In the genomic region with DNA sequence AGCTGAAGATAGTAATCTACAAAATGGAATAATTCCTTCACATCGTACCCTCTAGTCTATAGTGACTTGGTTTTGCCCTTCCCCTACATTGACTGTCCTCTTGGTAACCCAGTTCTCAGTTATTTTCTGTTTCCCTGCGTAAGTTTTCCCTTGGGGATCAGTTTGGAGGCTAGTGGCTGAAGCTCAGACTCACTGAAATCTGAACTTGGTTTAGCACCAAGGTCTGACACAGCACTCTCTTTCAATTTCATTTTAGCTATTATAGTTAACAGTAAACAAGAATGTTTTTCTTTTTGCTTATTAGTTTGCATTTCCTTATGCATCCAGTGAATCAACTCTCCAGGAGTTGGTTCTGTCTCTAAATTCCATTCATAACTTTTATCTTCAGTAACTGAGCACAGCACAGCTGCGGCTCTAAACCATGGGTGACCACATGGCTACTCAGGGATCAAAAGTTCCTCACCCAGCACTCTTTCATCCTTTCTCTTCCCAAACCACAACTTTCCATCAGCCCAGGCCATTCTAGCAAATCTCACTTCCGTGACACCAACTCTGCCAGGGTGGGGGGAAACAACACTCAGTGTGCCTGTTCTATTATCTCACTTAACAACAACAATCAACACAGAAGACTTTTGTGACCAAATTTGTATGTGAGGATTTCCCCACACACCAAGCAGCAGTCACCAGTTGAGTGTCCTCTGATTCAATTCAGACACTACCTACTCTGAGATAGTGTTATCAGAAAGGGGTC, we compare ENCODE assay signal across 13 cellular contexts. TPM values are rescaled to one million over a fixed set of nuclear protein-coding genes. Genes with fewer than 3 reads are reported as not detected.
DNase-seq lines count a peak whose midpoint lies in the region; ATAC-seq and TF ChIP-seq lines count a peak whose summit lies in the region.
"Had no signal": no experiment of that assay in that cellular context is flagged by ENCODE, and none has a peak within 500 bp of the region (broad histone marks: within the 10 kb centered on the region; RNA-seq: fewer than 3 reads in every experiment).

No MANE protein-coding gene starts in this region.

- H3K4me1 ChIP-seq in body of pancreas (no peaks in the 10 kb centered on the region), osteoblast (ENCODE audit: insufficient read depth, low read length) (peaks cover 12% of the 10 kb centered on the region), thyroid gland (no peaks in the 10 kb centered on the region), aorta (ENCODE audit: control insufficient read depth in 1 of 2, insufficient read depth in 2 of 2, low read length in 2 of 2) (no peaks in the 10 kb centered on the region)
- H3K4me1 ChIP-seq: esophagus muscularis mucosa, prostate gland, upper lobe of right lung had no signal

- no peaks in the 10 kb centered on the region for H3K36me3 ChIP-seq in body of pancreas (replicated peaks in 1 of 2; ENCODE audit: insufficient read depth in 1 of 2, low read depth in 2 of 2)
- H3K36me3 ChIP-seq in osteoblast (ENCODE audit: insufficient read depth, low read length) = no peaks in the 10 kb centered on the region
- H3K36me3 ChIP-seq in thyroid gland = no peaks in the 10 kb centered on the region
- H3K36me3 ChIP-seq in aorta (ENCODE audit: control insufficient read depth in 1 of 2, insufficient read depth in 2 of 2, low read length in 1 of 2) = no peaks in the 10 kb centered on the region
- H3K36me3 ChIP-seq: esophagus muscularis mucosa, prostate gland, upper lobe of right lung had no signal

- H3K4me3 ChIP-seq in body of pancreas (no peak overlapping the region), osteoblast (ENCODE audit: insufficient read depth, low read length) (peak overlapping the region; percentile 41), thyroid gland (replicated peaks in 1 of 3) (no peak overlapping the region), aorta (ENCODE audit: low read length in 2 of 2) (no peak overlapping the region)
- H3K4me3 ChIP-seq: esophagus muscularis mucosa, prostate gland, upper lobe of right lung had no signal

- peak; percentile 24 for DNase-seq in NCI-H2107 treated with DMSO at 0.1 percent for 48 hours (lab: John Stamatoyannopoulos, UW; ENCODE audit: unreplicated experiment)
- DNase-seq in NCI-H2107 (lab: John Stamatoyannopoulos, UW) = no peak
- DNase-seq in body of pancreas = no peak
- no peak for DNase-seq in osteoblast (ENCODE audit: insufficient read length, low spot score, missing footprints)
- DNase-seq in thyroid gland = no peak
- no peak for DNase-seq in aorta
- no peak for DNase-seq in cerebellar cortex (ENCODE audit: low spot score)
- DNase-seq: activated CD8-positive, alpha-beta memory T cell treated with anti-CD3 and anti-CD28 coated beads, Interleukin-2, amount 50 U/mL, for 4 hours; upper lobe of right lung had no signal

- peaks cover 0 to 4% (median 0%) of the 10 kb centered on the region in 3 donors for H3K9me3 ChIP-seq in body of pancreas
- H3K9me3 ChIP-seq in osteoblast (ENCODE audit: low read depth, low read length) = no peaks in the 10 kb centered on the region
- no peaks in the 10 kb centered on the region for H3K9me3 ChIP-seq in thyroid gland
- no peaks in the 10 kb centered on the region for H3K9me3 ChIP-seq in aorta (ENCODE audit: control insufficient read depth, low read length)
- H3K9me3 ChIP-seq: esophagus muscularis mucosa, prostate gland, upper lobe of right lung had no signal

- H3K27me3 ChIP-seq in body of pancreas (no peaks in the 10 kb centered on the region), osteoblast (ENCODE audit: insufficient read depth, low read length) (peaks cover 2% of the 10 kb centered on the region), thyroid gland (no peaks in the 10 kb centered on the region), aorta (ENCODE audit: control insufficient read depth in 1 of 2, insufficient read depth in 2 of 2, low read length in 1 of 2) (no peaks in the 10 kb centered on the region)
- H3K27me3 ChIP-seq: upper lobe of right lung had no signal

- no peak for TF ChIP-seq CTCF in body of pancreas (IDR thresholded peaks at IDR 0.05)
- TF ChIP-seq CTCF in osteoblast (IDR thresholded peaks at IDR 0.05; ENCODE audit: extremely low read depth, low read depth, low read length) = no peak
- no peak for TF ChIP-seq CTCF in thyroid gland (IDR thresholded peaks at IDR 0.05)

- H3K27ac ChIP-seq in body of pancreas (no peak overlapping the region), osteoblast (ENCODE audit: low read depth, low read length) (peak overlapping the region; percentile 6), thyroid gland (no peak overlapping the region), aorta (ENCODE audit: low read depth in 1 of 2, low read length in 2 of 2) (no peak overlapping the region)
- H3K27ac ChIP-seq: 22Rv1, esophagus muscularis mucosa, prostate gland, upper lobe of right lung had no signal

- H2AFZ ChIP-seq in osteoblast (ENCODE audit: low read length) = peak overlapping the region; percentile 52

- H4K20me1 ChIP-seq in osteoblast (ENCODE audit: insufficient read depth, low read length) = no peaks in the 10 kb centered on the region

- ATAC-seq in HG02642 (IDR thresholded peaks at IDR 0.05; ENCODE audit: poor library complexity, unreplicated experiment) (peak; percentile 65), body of pancreas (peak; percentile 35), aorta (ENCODE audit: low FRiP score) (no peak)
- ATAC-seq: upper lobe of right lung had no signal

- intact Hi-C loops in body of pancreas (cut with DNase I) (no loop called here), thyroid gland (cut with DNase I) (no loop called here), aorta (cut with DNase I) (loop anchor here in 1 of 2 donors (5.0 kb wide), 1 partner anchor 622 kb away; no protein-coding TSS in a partner anchor)

- H3K4me2 ChIP-seq in osteoblast (ENCODE audit: insufficient read depth, low read length) = peak overlapping the region; percentile 69

- no peak for TF ChIP-seq POLR2A in body of pancreas (IDR thresholded peaks at IDR 0.05)
- no peak for TF ChIP-seq POLR2A in thyroid gland (IDR thresholded peaks at IDR 0.05)

- H3K79me2 ChIP-seq in osteoblast (ENCODE audit: insufficient read depth, low read length) = no peaks in the 10 kb centered on the region

- 61 to 66% methylated on average over 4 of the region's 4 CpGs for WGBS in body of pancreas, 2 donors
- WGBS in thyroid gland, 2 donors = 76% methylated on average over 4 of the region's 4 CpGs
- WGBS in aorta, 2 donors = 34 to 36% methylated on average over 4 of the region's 4 CpGs

RNA-seq across cellular contexts. Expression of a gene that starts 17.6 kb away (rescaled TPM):
- total RNA-seq in body of pancreas (10 to 100 TPM; 54.0 to 58.0 TPM), osteoblast (101 and 497 TPM in 2 replicates), thyroid gland (100 to 1,000 TPM; 120 to 174 (median 150) TPM), aorta (100 to 1,000 TPM; 116 to 143 TPM)
- polyA plus RNA-seq in aorta = 100 to 1,000 TPM in 1 of 2 donors, 10 to 100 TPM in 1; 85.3 to 170 TPM

RNA-seq across cellular contexts. Expression of a gene that starts 36.2 kb away (rescaled TPM):
- total RNA-seq in body of pancreas = 1 to 10 TPM; 5.4 to 7.6 TPM
- total RNA-seq in osteoblast = 22.8 and 30.6 TPM in 2 replicates
- 10 to 100 TPM; 23.7 to 32.6 (median 30.7) TPM for total RNA-seq in thyroid gland
- total RNA-seq in aorta = 10 to 100 TPM; 14.4 to 18.9 TPM
- polyA plus RNA-seq in aorta = 1 to 10 TPM; 5.9 to 8.0 TPM

RNA-seq across cellular contexts. Expression of a gene that starts 54.6 kb away (rescaled TPM):
- total RNA-seq in body of pancreas (1 to 10 TPM; 3.0 to 5.4 TPM), osteoblast (0.29 and 0.36 TPM in 2 replicates), thyroid gland (1 to 10 TPM; 4.6 to 7.1 (median 6.4) TPM), aorta (10 to 100 TPM; 12.1 to 21.7 TPM)
- polyA plus RNA-seq in aorta = 10 to 100 TPM in 1 of 2 donors, 1 to 10 TPM in 1; 2.8 to 12.1 TPM
